23 cellular contexts compared by ENCODE assay signal in the genomic region with DNA sequence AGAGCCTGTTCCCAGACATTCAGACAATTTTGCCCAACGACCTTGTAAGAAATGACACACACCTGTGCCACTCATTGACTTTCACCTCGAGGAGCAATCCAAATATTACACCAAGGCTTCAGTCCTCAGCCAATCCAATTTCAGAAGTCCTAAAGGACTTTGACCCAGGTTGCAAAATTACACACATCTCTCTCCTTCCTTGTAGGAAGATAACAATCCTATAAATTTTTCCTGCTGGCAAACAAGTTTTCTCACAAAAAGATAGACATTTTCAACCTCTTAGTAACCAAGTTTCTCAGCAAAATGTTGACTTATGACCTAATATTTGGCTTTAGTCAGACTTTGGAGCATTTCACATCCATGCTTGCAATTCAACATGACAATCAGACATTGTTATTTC.
"Had no signal": no experiment of that assay in that cellular context is flagged by ENCODE, and none has a peak within 500 bp of the region (broad histone marks: within the 10 kb centered on the region; RNA-seq: fewer than 3 reads in every experiment).

No MANE protein-coding gene starts in this region.

- H3K27ac Mint-ChIP-seq: activated CD4-positive, alpha-beta T cell treated with anti-CD3 and anti-CD28 coated beads, Interleukin-2, amount 10 ng/mL, durations not matched to agents 24 days and 14 days; activated CD8-positive, alpha-beta memory T cell treated with anti-CD3 and anti-CD28 coated beads, Interleukin-2, amount 10 ng/mL, durations not matched to agents 7 days and 5 days; activated T-cell treated with anti-CD3 and anti-CD28 coated beads, Interleukin-2, amount 50 U/mL, for 24 hours; activated T-helper 1 cell treated with anti-CD3 and anti-CD28 coated beads, Interleukin-12 subunit alpha, Interleukin-12 subunit beta, Interleukin-2, Interleukin-4 antibody, amounts not matched to agents 30 ng/mL and 10 ng/mL and 1 ng/mL, durations not matched to agents 14 hours and 24 hours and 36 hours; T-helper 17 cell; WTC11 had no signal

- ATAC-seq: activated CD8-positive, alpha-beta memory T cell treated with anti-CD3 and anti-CD28 coated beads, Interleukin-2, amount 10 ng/mL, durations not matched to agents 7 days and 5 days; T-helper 17 cell; WTC11 had no signal

- DNase-seq: activated CD4-positive, alpha-beta T cell treated with anti-CD3 and anti-CD28 coated beads, Interleukin-2, amount 10 ng/mL, durations not matched to agents 24 days and 14 days; activated CD4-positive, alpha-beta T cell treated with anti-CD3 and anti-CD28 coated beads, Interleukin-2, amount 50 U/mL, for 48 hours; activated CD4-positive, CD25-positive, alpha-beta regulatory T cell treated with anti-CD3 and anti-CD28 coated beads, Interleukin-2, amount 50 U/mL, for 72 hours; activated CD8-positive, alpha-beta memory T cell treated with anti-CD3 and anti-CD28 coated beads, Interleukin-2, amount 10 ng/mL, durations not matched to agents 7 days and 5 days; activated effector memory CD4-positive, alpha-beta T cell treated with Interleukin-2 at 50 U/mL for 16 hours; activated naive CD4-positive, alpha-beta T cell; activated T-cell treated with anti-CD3 and anti-CD28 coated beads, Interleukin-2, amount 50 U/mL, for 24 hours; aorta; central memory CD4-positive, alpha-beta T cell; NCI-H1092; NCI-H1417; NCI-H1930; NCI-H2171 treated with DMSO at 0.1 percent for 48 hours; NCI-H226; NCI-H510A; NCI-H526 treated with DMSO at 0.1 percent for 48 hours; NCI-H82; SIG-M5; T-helper 17 cell; T-helper 9 cell had no signal

- H3K36me3 Mint-ChIP-seq: activated CD8-positive, alpha-beta memory T cell treated with anti-CD3 and anti-CD28 coated beads, Interleukin-2, amount 10 ng/mL, durations not matched to agents 7 days and 5 days; activated naive CD4-positive, alpha-beta T cell treated with anti-CD3 and anti-CD28 coated beads, Interleukin-2, amount 50 U/mL, for 24 hours; WTC11 had no signal

- H3K9me3 Mint-ChIP-seq: activated CD4-positive, alpha-beta T cell treated with anti-CD3 and anti-CD28 coated beads, Interleukin-2, amount 10 ng/mL, durations not matched to agents 24 days and 14 days; activated naive CD4-positive, alpha-beta T cell treated with anti-CD3 and anti-CD28 coated beads, Interleukin-2, amount 50 U/mL, for 24 hours; activated T-cell treated with anti-CD3 and anti-CD28 coated beads, Interleukin-2, amount 50 U/mL, for 24 hours; activated T-helper 1 cell treated with anti-CD3 and anti-CD28 coated beads, Interleukin-12 subunit alpha, Interleukin-12 subunit beta, Interleukin-2, Interleukin-4 antibody, amounts not matched to agents 30 ng/mL and 10 ng/mL and 1 ng/mL, durations not matched to agents 14 hours and 24 hours and 36 hours; WTC11 had no signal

- H3K4me1 Mint-ChIP-seq: WTC11 had no signal

- H3K27me3 Mint-ChIP-seq: activated naive CD4-positive, alpha-beta T cell treated with anti-CD3 and anti-CD28 coated beads, Interleukin-2, amount 50 U/mL, for 24 hours; activated T-cell treated with anti-CD3 and anti-CD28 coated beads, Interleukin-2, amount 50 U/mL, for 24 hours had no signal

- H3K4me3 Mint-ChIP-seq: activated CD4-positive, alpha-beta T cell treated with anti-CD3 and anti-CD28 coated beads, Interleukin-2, amount 10 ng/mL, durations not matched to agents 24 days and 14 days; activated CD8-positive, alpha-beta memory T cell treated with anti-CD3 and anti-CD28 coated beads, Interleukin-2, amount 10 ng/mL, durations not matched to agents 7 days and 5 days; activated naive CD4-positive, alpha-beta T cell treated with anti-CD3 and anti-CD28 coated beads, Interleukin-2, amount 50 U/mL, for 24 hours; activated T-cell treated with anti-CD3 and anti-CD28 coated beads, Interleukin-2, amount 50 U/mL, for 24 hours; activated T-helper 1 cell treated with anti-CD3 and anti-CD28 coated beads, Interleukin-12 subunit alpha, Interleukin-12 subunit beta, Interleukin-2, Interleukin-4 antibody, amounts not matched to agents 30 ng/mL and 10 ng/mL and 1 ng/mL, durations not matched to agents 14 hours and 24 hours and 36 hours; T-helper 17 cell; WTC11 had no signal
